In the genomic region with DNA sequence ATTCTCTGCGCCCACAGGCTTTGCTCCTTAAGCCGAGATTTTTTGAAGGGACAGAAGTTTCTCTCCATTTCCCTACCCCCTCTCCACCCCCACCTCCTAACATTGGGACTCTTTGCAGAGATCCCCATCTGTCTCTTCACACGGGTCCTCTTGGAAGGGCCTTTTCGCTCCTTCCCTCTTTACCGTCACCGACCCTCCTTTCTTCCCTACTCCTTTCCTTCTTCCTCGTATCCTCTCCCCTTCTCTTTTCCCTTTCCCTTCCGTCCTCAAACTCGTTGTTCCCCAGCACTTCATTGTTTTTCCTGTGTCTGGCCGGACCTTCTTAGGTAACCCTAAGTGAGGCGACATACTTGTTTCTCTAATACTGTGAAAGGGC, we compare ENCODE assay signal across 8 cellular contexts. TPM values are rescaled to one million over a fixed set of nuclear protein-coding genes. Genes with fewer than 3 reads are reported as not detected.
A peak's percentile ranks its signal among the peaks of the same experiment; 100 is the strongest.
DNase-seq lines count a peak whose midpoint lies in the region; ATAC-seq, FAIRE-seq and TF ChIP-seq lines count a peak whose summit lies in the region.

No MANE protein-coding gene starts in this region.

- peak overlapping the region; percentile 79 for H3K4me3 Mint-ChIP-seq in activated naive CD4-positive, alpha-beta T cell treated with anti-CD3 and anti-CD28 coated beads, Interleukin-2, amount 10 ng/mL, durations not matched to agents 7 days and 5 days
- H3K4me3 Mint-ChIP-seq in memory B cell, result peak overlapping the region; percentile 98

- H3K4me3 ChIP-seq in GM12878, result peak overlapping the region; percentile 91
- peak overlapping the region; percentile 76 to 98 (median 96) for H3K4me3 ChIP-seq in upper lobe of left lung

- H3K27ac ChIP-seq in GM12878 (ENCODE audit: control insufficient read depth, insufficient read depth), result no peak overlapping the region
- H3K27ac ChIP-seq in upper lobe of left lung, result peak overlapping the region in 2 of 4 donors; percentile 71 to 80

- RAD21 ChIA-PET in GM12878 (lab: Charles Lee; ENCODE audit: unreplicated experiment), result interaction anchor here (2.3 to 3.4 kb wide), 3 partner anchors 15 to 173 kb away, joined by 8 to 20 read pairs (median 9); no protein-coding TSS in a partner anchor

- CTCF ChIA-PET in activated naive CD4-positive, alpha-beta T cell treated with anti-CD3 and anti-CD28 coated beads, Interleukin-2, amount 10 ng/mL, durations not matched to agents 7 days and 5 days (lab: Charles Lee), result interaction anchor here (1.5 kb wide), 1 partner anchor 10 kb away, joined by 5 read pairs; no protein-coding TSS in a partner anchor
- CTCF ChIA-PET in GM12878 (lab: Yijun Ruan, JAX), result interaction anchor here (1.4 to 3.4 kb wide), 5 partner anchors 17 to 174 kb away, joined by 3 to 31 read pairs (median 20); no protein-coding TSS in a partner anchor

- POLR2A ChIA-PET in GM12878 (lab: Charles Lee), result interaction anchor here (1.7 kb wide), 1 partner anchor 115 kb away, joined by 6 read pairs; no protein-coding TSS in a partner anchor

- TF ChIP-seq RAD21 in GM12878 (IDR thresholded peaks at IDR 0.05; ENCODE audit: insufficient read depth, low read depth, low read length), result no peak

- peaks cover 0 to 2% of the 10 kb centered on the region in 2 experiments; a peak in 2 of 4 replicates for H3K36me3 ChIP-seq in GM12878 (ENCODE audit: control insufficient read depth in 2 of 2, insufficient read depth in 2 of 2, low read length in 1 of 2)
- peaks cover 0 to 31% (median 10%) of the 10 kb centered on the region in 4 donors for H3K36me3 ChIP-seq in upper lobe of left lung

- 13% methylated on average over 11 of the region's 11 CpGs for WGBS in GM12878 (ENCODE audit: insufficient coverage, insufficient replicate concordance, low lambda C conversion rate, missing lambda C conversion rate)
- WGBS in upper lobe of left lung, 2 donors, result 17 to 20% methylated on average over 11 of the region's 11 CpGs

- peaks cover 53% of the 10 kb centered on the region for H3K4me1 Mint-ChIP-seq in activated naive CD4-positive, alpha-beta T cell treated with anti-CD3 and anti-CD28 coated beads, Interleukin-2, amount 10 ng/mL, durations not matched to agents 7 days and 5 days
- peaks cover 49% of the 10 kb centered on the region for H3K4me1 Mint-ChIP-seq in memory B cell

- peak overlapping the region; percentile 62 for H3K27ac Mint-ChIP-seq in activated naive CD4-positive, alpha-beta T cell treated with anti-CD3 and anti-CD28 coated beads, Interleukin-2, amount 10 ng/mL, durations not matched to agents 7 days and 5 days
- peak overlapping the region; percentile 90 for H3K27ac Mint-ChIP-seq in memory B cell

- H3K79me2 ChIP-seq in GM12878 (ENCODE audit: control insufficient read depth, insufficient read depth, low read length), result peaks cover 36% of the 10 kb centered on the region

- peak overlapping the region; percentile 90 for H3K4me2 ChIP-seq in GM12878 (ENCODE audit: control insufficient read depth, insufficient read depth)

- H3K9me3 Mint-ChIP-seq in activated naive CD4-positive, alpha-beta T cell treated with anti-CD3 and anti-CD28 coated beads, Interleukin-2, amount 10 ng/mL, durations not matched to agents 7 days and 5 days, result no peaks in the 10 kb centered on the region
- H3K9me3 Mint-ChIP-seq in memory B cell, result no peaks in the 10 kb centered on the region

- no TSS peak for BruUV-seq in GM12878 (replicated peaks; lab: Mats Ljungman, UMichigan)

- H3K36me3 Mint-ChIP-seq in activated naive CD4-positive, alpha-beta T cell treated with anti-CD3 and anti-CD28 coated beads, Interleukin-2, amount 10 ng/mL, durations not matched to agents 7 days and 5 days, result peaks cover 28% of the 10 kb centered on the region
- H3K36me3 Mint-ChIP-seq in memory B cell, result peaks cover 12% of the 10 kb centered on the region

- FAIRE-seq in GM12878 (lab: Jason Lieb, UNC), result no peak

- TF ChIP-seq EP300 in GM12878 (IDR thresholded peaks at IDR 0.05; ENCODE audit: borderline replicate concordance in 1 of 2, control insufficient read depth in 1 of 2, low read depth in 2 of 2, low read length in 2 of 2), result no peak
- no peak for TF ChIP-seq EP300 in upper lobe of left lung (IDR thresholded peaks at IDR 0.05)

- no peak for DNase-seq in activated naive CD4-positive, alpha-beta T cell treated with anti-CD3 and anti-CD28 coated beads, Interleukin-2, amount 10 ng/mL, durations not matched to agents 7 days and 5 days
- no peak for DNase-seq in activated naive CD4-positive, alpha-beta T cell treated with Interleukin-2 at 50 U/mL for 16 hours
- no peak for DNase-seq in GM12878 (ENCODE audit: low read depth, low spot score)
- DNase-seq in memory B cell (ENCODE audit: low spot score in 2 of 2), result no peak
- DNase-seq in upper lobe of left lung, result no peak
- no peak for DNase-seq in NCI-H128 (lab: John Stamatoyannopoulos, UW; ENCODE audit: unreplicated experiment)

- TF ChIP-seq POLR2A in GM12878 (IDR thresholded peaks at IDR 0.05; ENCODE audit: low read depth, low read length) (no peak), upper lobe of left lung (IDR thresholded peaks at IDR 0.05) (no peak)

- no peaks in the 10 kb centered on the region for H4K20me1 ChIP-seq in GM12878 (ENCODE audit: control insufficient read depth, insufficient read depth)

- H3K27me3 Mint-ChIP-seq in activated naive CD4-positive, alpha-beta T cell treated with anti-CD3 and anti-CD28 coated beads, Interleukin-2, amount 10 ng/mL, durations not matched to agents 7 days and 5 days, result no peaks in the 10 kb centered on the region
- H3K27me3 Mint-ChIP-seq in memory B cell, result no peaks in the 10 kb centered on the region

- H3K4me1 ChIP-seq in GM12878 (ENCODE audit: control insufficient read depth, insufficient read depth, low read length) (peaks cover 13% of the 10 kb centered on the region), upper lobe of left lung (peaks cover 29 to 51% (median 40%) of the 10 kb centered on the region in 4 donors)

- peak overlapping the region; percentile 74; the same call in 1 of the 2 replicates for H2AFZ ChIP-seq in GM12878 (ENCODE audit: control insufficient read depth, low read depth, low read length)

- SMC1A ChIA-PET in GM12878 (lab: Charles Lee; ENCODE audit: uncharacterized antibody, unreplicated experiment), result interaction anchor here (1.8 to 3.1 kb wide), 2 partner anchors 66 to 111 kb away, joined by 8 to 20 read pairs; no protein-coding TSS in a partner anchor

- intact Hi-C loops in GM12878 (cut with micrococcal nuclease; ENCODE audit: unreplicated experiment), result no loop called here

- H3K9me3 ChIP-seq in GM12878 (replicated peaks; ENCODE audit: control insufficient read depth, insufficient read depth, low read length), result no peaks in the 10 kb centered on the region
- no peaks in the 10 kb centered on the region for H3K9me3 ChIP-seq in upper lobe of left lung

- ATAC-seq in GM12878 (no peak), memory B cell (ENCODE audit: low read depth) (no peak), upper lobe of left lung (ENCODE audit: low FRiP score in 2 of 2) (no peak), HG02759 (IDR thresholded peaks at IDR 0.05; ENCODE audit: unreplicated experiment) (no peak), HG03469 (IDR thresholded peaks at IDR 0.05; ENCODE audit: unreplicated experiment) (no peak)

- no peak for TF ChIP-seq CTCF in GM12878 (IDR thresholded peaks at IDR 0.05 in 2 of 3, conservative IDR thresholded peaks at IDR 0.05 in 1 of 3; ENCODE audit: control insufficient read depth in 2 of 3, extremely low read depth in 1 of 3, insufficient read depth in 1 of 3, low read depth in 3 of 3, low read length in 3 of 3)
- TF ChIP-seq CTCF in upper lobe of left lung (IDR thresholded peaks at IDR 0.05), result no peak

- H3K9ac ChIP-seq in GM12878 (ENCODE audit: control insufficient read depth, insufficient read depth, low read length), result peak overlapping the region; percentile 60; the same call in 1 of the 2 replicates

- H3K27me3 ChIP-seq in GM12878 (replicated peaks in 1 of 2; ENCODE audit: control insufficient read depth in 2 of 2, insufficient read depth in 2 of 2, low read length in 1 of 2) (no peaks in the 10 kb centered on the region), upper lobe of left lung (no peaks in the 10 kb centered on the region)

- in situ Hi-C loops in GM12878 (cut with MboI), result no loop called here

RNA-seq across cellular contexts. Expression of a gene that starts 0.7 kb away (rescaled TPM):
- 55.7 and 60.4 TPM in 2 replicates for total RNA-seq in GM12878 (2013; cell fraction: nucleolus; rRNA removed)
- total RNA-seq in GM12878 (2014; rRNA removed), result 30.6 and 40.2 TPM in 2 replicates
- total RNA-seq in GM12878 (2014; rRNA removed; fragmentation: Illumina TruSeq; extraction: Trizol), result 17.6 and 18.0 TPM in 2 replicates
- total RNA-seq in GM12878 (2021), result 37.1 and 40.6 TPM in 2 replicates
- polyA plus RNA-seq in GM12878 (2011; ENCODE audit: low read depth), result 21.9 TPM
- 46.6 and 58.8 TPM in 2 replicates for polyA plus RNA-seq in GM12878 (2011; rRNA removed)
- polyA plus RNA-seq in GM12878 (2011; cell fraction: cytosol; rRNA removed), result 60.4 and 61.3 TPM in 2 replicates
- polyA plus RNA-seq in GM12878 (2011; cell fraction: nucleus; rRNA removed), result 87.3 and 94.7 TPM in 2 replicates
- 23.0 and 28.6 TPM in 2 replicates for polyA plus RNA-seq in GM12878 (2012)
- 28.5 and 39.0 TPM in 2 replicates for polyA plus RNA-seq in GM12878 (2014; fragmentation: Illumina TruSeq; extraction: Trizol)
- polyA plus RNA-seq in GM12878 (2014; fragmentation: Nextera tagmentation; extraction: Ambion mirVana), result 1 to 10 TPM; 6.3 to 9.6 TPM
- polyA plus RNA-seq in GM12878 (2014; rRNA removed), result 46.6 and 50.3 TPM in 2 replicates
- polyA plus RNA-seq in GM12878 (2016; fragmentation: Nextera tagmentation; extraction: Ambion mirVana), result 10 to 100 TPM; 42.8 to 44.1 TPM
- 33.9 and 37.1 TPM in 2 replicates for polyA minus RNA-seq in GM12878 (2011; rRNA and poly(A)+ RNA removed)
- 17.0 and 17.6 TPM in 2 replicates for polyA minus RNA-seq in GM12878 (2011; cell fraction: cytosol; rRNA and poly(A)+ RNA removed)
- polyA minus RNA-seq in GM12878 (2011; cell fraction: nucleus; rRNA and poly(A)+ RNA removed), result 18.7 and 28.3 TPM in 2 replicates
- total RNA-seq in upper lobe of left lung, result 10 to 100 TPM; 23.1 to 91.1 (median 28.2) TPM

RNA-seq across cellular contexts. Expression of a gene that starts 5.8 kb away (rescaled TPM):
- total RNA-seq in GM12878 (2013; cell fraction: nucleolus; rRNA removed), result 32.4 and 37.4 TPM in 2 replicates
- total RNA-seq in GM12878 (2014; rRNA removed) (51.1 and 56.9 TPM in 2 replicates), GM12878 (2014; rRNA removed; fragmentation: Illumina TruSeq; extraction: Trizol) (46.0 and 48.0 TPM in 2 replicates), GM12878 (2021) (39.2 and 42.6 TPM in 2 replicates), upper lobe of left lung (10 to 100 TPM; 10.5 to 22.8 (median 17.4) TPM)
- 27.4 TPM for polyA plus RNA-seq in GM12878 (2011; ENCODE audit: low read depth)
- polyA plus RNA-seq in GM12878 (2011; rRNA removed) (62.5 and 66.9 TPM in 2 replicates), GM12878 (2014; fragmentation: Illumina TruSeq; extraction: Trizol) (66.2 and 86.5 TPM in 2 replicates), GM12878 (2014; fragmentation: Nextera tagmentation; extraction: Ambion mirVana) (10 to 100 TPM in 1 of 2 experiments, 1 to 10 TPM in 1; 8.2 to 15.9 TPM), GM12878 (2014; rRNA removed) (47.2 and 61.3 TPM in 2 replicates), GM12878 (2016; fragmentation: Nextera tagmentation; extraction: Ambion mirVana) (10 to 100 TPM; 68.9 to 69.4 TPM)
- polyA plus RNA-seq in GM12878 (2011; cell fraction: cytosol; rRNA removed), result 51.4 and 53.3 TPM in 2 replicates
- 20.3 and 28.7 TPM in 2 replicates for polyA plus RNA-seq in GM12878 (2011; cell fraction: nucleus; rRNA removed)
- 22.3 and 25.5 TPM in 2 replicates for polyA plus RNA-seq in GM12878 (2012)
- polyA minus RNA-seq in GM12878 (2011; rRNA and poly(A)+ RNA removed), result 23.3 and 31.5 TPM in 2 replicates
- 5.5 and 7.0 TPM in 2 replicates for polyA minus RNA-seq in GM12878 (2011; cell fraction: cytosol; rRNA and poly(A)+ RNA removed)
- polyA minus RNA-seq in GM12878 (2011; cell fraction: nucleus; rRNA and poly(A)+ RNA removed), result 6.2 and 8.4 TPM in 2 replicates
